In genomic region chr7:135335628-135336139, GRCh38 we compare ENCODE assay signal across 9 cellular contexts.
A peak's percentile ranks its signal among the peaks of the same experiment; 100 is the strongest.
DNase-seq lines count a peak whose midpoint lies in the region; ATAC-seq, FAIRE-seq and TF ChIP-seq lines count a peak whose summit lies in the region.
"Had no signal": no experiment of that assay in that cellular context is flagged by ENCODE, and none has a peak within 500 bp of the region (broad histone marks: within the 10 kb centered on the region; RNA-seq: fewer than 3 reads in every experiment).

No MANE protein-coding gene starts in this region.

- no peak overlapping the region for H3K4me2 ChIP-seq in A549

- TF ChIP-seq RAD21 in A549 (conservative IDR thresholded peaks at IDR 0.05 in 1 of 2, IDR thresholded peaks at IDR 0.05 in 1 of 2) = peak; percentile 93 to 94

- no peak for TF ChIP-seq POLR2A in A549 (IDR thresholded peaks at IDR 0.05; ENCODE audit: low read length)

- no peaks in the 10 kb centered on the region for H3K9me3 ChIP-seq in A549

- ATAC-seq in A549 = peak; percentile 92 to 97
- peak; percentile 72 for ATAC-seq in GM18502 (IDR thresholded peaks at IDR 0.05; ENCODE audit: poor library complexity, unreplicated experiment)

- no peak overlapping the region for H3K4me3 ChIP-seq in A549
- no peak overlapping the region for H3K4me3 ChIP-seq in HL-60 (replicated peaks; ENCODE audit: insufficient read depth, low read length)

- POLR2A ChIA-PET in A549 (lab: Yijun Ruan, JAX) = interaction anchor here (1.3 kb wide), 1 partner anchor 54 kb away, joined by 7 read pairs; no protein-coding TSS in a partner anchor

- TF ChIP-seq CTCF in A549 (IDR thresholded peaks at IDR 0.05) (peak; percentile 69), HL-60 (IDR thresholded peaks at IDR 0.05; ENCODE audit: insufficient read depth, low read length) (peak; percentile 12)

- H3K27ac ChIP-seq in A549 (peak overlapping the region; percentile 28 to 43; a peak in 2 of 6 replicates), HL-60 (replicated peaks) (no peak overlapping the region)

- CTCF ChIA-PET in A549 (lab: Yijun Ruan, JAX) = interaction anchor here (0.5 to 12.7 kb wide), 39 partner anchors 9 to 649 kb away, joined by 3 to 388 read pairs (median 5); no protein-coding TSS in a partner anchor

- no peak for FAIRE-seq in A549 (lab: Jason Lieb, UNC)

- no peaks in the 10 kb centered on the region for H3K27me3 Mint-ChIP-seq in activated naive CD8-positive, alpha-beta T cell treated with anti-CD3 and anti-CD28 coated beads for 36 hours
- H3K27me3 Mint-ChIP-seq: dendritic cell treated with granulocyte-macrophage colony-stimulating factor and Interleukin-4, amounts not matched to agents 40 ng/mL and 50 ng/mL, for 4 days had no signal

- DNase-seq in A549 (ENCODE audit: low read depth in 1 of 2, low spot score in 1 of 2) (peak; percentile 69 to 81), HL-60 (ENCODE audit: low read depth in 1 of 2, low spot score in 1 of 2) (peak in 1 of 2 experiments; percentile 26), NCI-H774 (lab: John Stamatoyannopoulos, UW) (peak; percentile 85), iPS DF 4.7 (ENCODE audit: extremely low read depth, low spot score) (peak; percentile 90), T-helper 9 cell (no peak)
- DNase-seq in activated naive CD8-positive, alpha-beta T cell treated with anti-CD3 and anti-CD28 coated beads for 36 hours = peak; percentile 31
- peak; percentile 23 for DNase-seq in stimulated activated CD4-positive, alpha-beta T cell treated with anti-CD3 and anti-CD28 coated beads, Interleukin-4, amount 100 ng/mL, for 24 hours

- no peaks in the 10 kb centered on the region for H3K9me3 Mint-ChIP-seq in activated naive CD8-positive, alpha-beta T cell treated with anti-CD3 and anti-CD28 coated beads for 36 hours
- H3K9me3 Mint-ChIP-seq: dendritic cell treated with granulocyte-macrophage colony-stimulating factor and Interleukin-4, amounts not matched to agents 40 ng/mL and 50 ng/mL, for 4 days had no signal

- 35% methylated on average over 7 of the region's 9 CpGs for WGBS in A549 (ENCODE audit: missing lambda C conversion rate)

- no peak for TF ChIP-seq EP300 in A549 (IDR thresholded peaks at IDR 0.05)

- no peak overlapping the region for H3K27ac Mint-ChIP-seq in activated naive CD8-positive, alpha-beta T cell treated with anti-CD3 and anti-CD28 coated beads for 36 hours
- H3K27ac Mint-ChIP-seq: dendritic cell treated with granulocyte-macrophage colony-stimulating factor and Interleukin-4, amounts not matched to agents 40 ng/mL and 50 ng/mL, for 4 days had no signal

- peaks cover 8% of the 10 kb centered on the region; the same call in 1 of the 3 replicates for H3K4me1 ChIP-seq in A549

- H3K4me3 Mint-ChIP-seq in activated naive CD8-positive, alpha-beta T cell treated with anti-CD3 and anti-CD28 coated beads for 36 hours = no peak overlapping the region
- H3K4me3 Mint-ChIP-seq: dendritic cell treated with granulocyte-macrophage colony-stimulating factor and Interleukin-4, amounts not matched to agents 40 ng/mL and 50 ng/mL, for 4 days had no signal

- H3K27me3 ChIP-seq in HL-60 (ENCODE audit: insufficient read depth, poor library complexity, severe bottlenecking) = no peaks in the 10 kb centered on the region

- peaks cover 5% of the 10 kb centered on the region for H3K4me1 Mint-ChIP-seq in activated naive CD8-positive, alpha-beta T cell treated with anti-CD3 and anti-CD28 coated beads for 36 hours

- peaks cover 4% of the 10 kb centered on the region for H3K36me3 Mint-ChIP-seq in activated naive CD8-positive, alpha-beta T cell treated with anti-CD3 and anti-CD28 coated beads for 36 hours

TF ChIP-seq in A549, 52 proteins besides CTCF, POLR2A, EP300 and RAD21 (continues in another document):
- TF ChIP-seq PHF8 (IDR thresholded peaks at IDR 0.05; ENCODE audit: borderline replicate concordance, low read depth) (no peak), ATOH8 (CRISPR knock-in tag; IDR thresholded peaks at IDR 0.05; ENCODE audit: low read depth) (no peak), HDAC2 (IDR thresholded peaks at IDR 0.05) (no peak), E2F6 (IDR thresholded peaks at IDR 0.05; ENCODE audit: borderline replicate concordance, low read depth) (no peak), ZSCAN20 (CRISPR knock-in tag; IDR thresholded peaks at IDR 0.05) (no peak), NFE2L2 (conservative IDR thresholded peaks at IDR 0.05; ENCODE audit: low read length) (no peak), NR3C1 (IDR thresholded peaks at IDR 0.05) (no peak), CHD4 (IDR thresholded peaks at IDR 0.05; ENCODE audit: borderline replicate concordance) (no peak), REST (IDR thresholded peaks at IDR 0.05) (peak; percentile 93), EHMT2 (IDR thresholded peaks at IDR 0.05; ENCODE audit: low read depth) (peak; percentile 77; the same call in 1 of the 2 replicates), GATA3 (IDR thresholded peaks at IDR 0.05; ENCODE audit: borderline replicate concordance) (no peak), RCOR1 (IDR thresholded peaks at IDR 0.05; ENCODE audit: low read depth, low read length) (no peak), SMC3 (IDR thresholded peaks at IDR 0.05) (peak; percentile 95), HES2 (IDR thresholded peaks at IDR 0.05) (no peak), SREBF2 (IDR thresholded peaks at IDR 0.05) (no peak), KDM1A (IDR thresholded peaks at IDR 0.05; ENCODE audit: low read depth) (no peak), FOSB (CRISPR knock-in tag; IDR thresholded peaks at IDR 0.05) (no peak), HOXB5 (CRISPR knock-in tag; IDR thresholded peaks at IDR 0.05) (no peak), RNF2 (IDR thresholded peaks at IDR 0.05; ENCODE audit: borderline replicate concordance, low read depth) (no peak), HMGXB4 (CRISPR knock-in tag; IDR thresholded peaks at IDR 0.05; ENCODE audit: borderline replicate concordance) (no peak), KDM5A (IDR thresholded peaks at IDR 0.05) (no peak), FOSL2 (IDR thresholded peaks at IDR 0.05) (no peak), FOSL2 (CRISPR knock-in tag; IDR thresholded peaks at IDR 0.05) (peak; percentile 49), MAFK (IDR thresholded peaks at IDR 0.05; ENCODE audit: partially characterized antibody) (no peak)
